In genomic region chr4:17478073-17478472, GRCh38 we compare ENCODE assay signal across 35 cellular contexts. TPM values are rescaled to one million over a fixed set of nuclear protein-coding genes. Genes with fewer than 3 reads are reported as not detected.
"Had no signal": no experiment of that assay in that cellular context is flagged by ENCODE, and none has a peak within 500 bp of the region (broad histone marks: within the 10 kb centered on the region; RNA-seq: fewer than 3 reads in every experiment).

No MANE protein-coding gene starts in this region.

- H3K9me3 Mint-ChIP-seq: naive B cell; naive thymus-derived CD8-positive, alpha-beta T cell; natural killer cell treated with Interleukin-12 subunit alpha and Interleukin-12 subunit beta and Interleukin-15 and Interleukin-18, amount 100 ng/mL, for 72 hours; nephron progenitor cell; neural crest cell; stimulated activated effector memory CD8-positive, alpha-beta T cell treated with anti-CD3 and anti-CD28 coated beads, Interleukin-12 subunit alpha, Interleukin-12 subunit beta, amount 100 ng/mL, for 72 hours; stimulated activated naive B cell treated with anti-CD40 and anti-IgM and Interleukin-4, amounts not matched to agents 10 μg/mL and 1 μg/mL and 100 μg/mL, for 72 hours; stimulated activated naive CD8-positive, alpha-beta T cell treated with anti-CD3 and anti-CD28 coated beads, Interleukin-15, Interleukin-2, amounts not matched to agents 100 ng/mL and 50 ng/mL, for 24 hours; type B pancreatic cell had no signal

- H3K4me3 ChIP-seq: ovary, psoas muscle, skin epidermis, stomach, thoracic aorta, thyroid gland, tibial nerve, upper lobe of right lung, uterus had no signal

- ATAC-seq: naive thymus-derived CD8-positive, alpha-beta T cell; natural killer cell treated with Interleukin-12 subunit alpha and Interleukin-12 subunit beta and Interleukin-15 and Interleukin-18, amount 100 ng/mL, for 72 hours; psoas muscle; sciatic nerve; stimulated activated effector memory CD8-positive, alpha-beta T cell treated with anti-CD3 and anti-CD28 coated beads, Interleukin-12 subunit alpha, Interleukin-12 subunit beta, amount 100 ng/mL, for 72 hours; stimulated activated naive B cell treated with anti-CD40 and anti-IgM and Interleukin-4, amounts not matched to agents 10 μg/mL and 1 μg/mL and 100 μg/mL, for 72 hours; upper lobe of right lung had no signal

- H3K4me1 ChIP-seq: parathyroid adenoma, psoas muscle, stomach, thyroid gland, tibial nerve, upper lobe of right lung, uterus had no signal

- H3K36me3 ChIP-seq: neutrophil, ovary, thyroid gland, uterus had no signal

- H3K27ac ChIP-seq: neutrophil, ovary, parathyroid adenoma, psoas muscle, skin epidermis, stomach, thoracic aorta, thyroid gland, tibial nerve, upper lobe of right lung, uterus had no signal

- H3K27me3 ChIP-seq: neutrophil, ovary, stomach, thyroid gland, tibial nerve, upper lobe of right lung, uterus had no signal

- H3K36me3 Mint-ChIP-seq: naive B cell; natural killer cell treated with Interleukin-12 subunit alpha and Interleukin-12 subunit beta and Interleukin-15 and Interleukin-18, amount 100 ng/mL, for 72 hours; type B pancreatic cell had no signal

- H3K27me3 Mint-ChIP-seq: naive B cell; naive thymus-derived CD8-positive, alpha-beta T cell; natural killer cell treated with Interleukin-12 subunit alpha and Interleukin-12 subunit beta and Interleukin-15 and Interleukin-18, amount 100 ng/mL, for 72 hours; progenitor cell of endocrine pancreas; stimulated activated naive B cell treated with anti-CD40 and anti-IgM and Interleukin-4, amounts not matched to agents 10 μg/mL and 1 μg/mL and 100 μg/mL, for 72 hours; stimulated activated naive CD8-positive, alpha-beta T cell treated with anti-CD3 and anti-CD28 coated beads, Interleukin-15, Interleukin-2, amounts not matched to agents 100 ng/mL and 50 ng/mL, for 24 hours; type B pancreatic cell had no signal

- H3K9me3 ChIP-seq: neutrophil, ovary, psoas muscle, thyroid gland, upper lobe of right lung, uterus had no signal

- H3K4me1 Mint-ChIP-seq: nephron progenitor cell had no signal

- DNase-seq: naive B cell; naive thymus-derived CD8-positive, alpha-beta T cell; nephron progenitor cell; nucleus accumbens; ovary; posterior cingulate gyrus; psoas muscle; right cardiac atrium; stimulated activated CD4-positive, alpha-beta T cell treated with anti-CD3 and anti-CD28 coated beads, Interleukin-15, amount 100 ng/mL, for 24 hours; stimulated activated CD4-positive, alpha-beta T cell treated with anti-CD3 and anti-CD28 coated beads, Interleukin-2, amount 100 ng/mL, for 24 hours; stimulated activated CD4-positive, alpha-beta T cell treated with anti-CD3 and anti-CD28 coated beads, Interleukin-2, amount 100 ng/mL, for 48 hours; stimulated activated CD4-positive, alpha-beta T cell treated with anti-CD3 and anti-CD28 coated beads, Interleukin-4, amount 100 ng/mL, for 24 hours; stimulated activated naive B cell treated with anti-CD40 and anti-IgM and Interleukin-4, amounts not matched to agents 10 μg/mL and 1 μg/mL and 100 μg/mL, for 72 hours; stimulated activated naive CD4-positive, alpha-beta T cell treated with Interleukin-2 at 50 U/mL for 16 hours; stomach; thyroid gland; upper lobe of right lung; uterus had no signal

- H3K79me2 ChIP-seq: parathyroid adenoma had no signal

- H3K9ac ChIP-seq: parathyroid adenoma had no signal

- H3K4me3 Mint-ChIP-seq: naive B cell; naive thymus-derived CD8-positive, alpha-beta T cell; natural killer cell treated with Interleukin-12 subunit alpha and Interleukin-12 subunit beta and Interleukin-15 and Interleukin-18, amount 100 ng/mL, for 72 hours; nephron progenitor cell; neural crest cell; stimulated activated effector memory CD8-positive, alpha-beta T cell treated with anti-CD3 and anti-CD28 coated beads, Interleukin-12 subunit alpha, Interleukin-12 subunit beta, amount 100 ng/mL, for 72 hours; stimulated activated naive B cell treated with anti-CD40 and anti-IgM and Interleukin-4, amounts not matched to agents 10 μg/mL and 1 μg/mL and 100 μg/mL, for 72 hours; stimulated activated naive CD8-positive, alpha-beta T cell treated with anti-CD3 and anti-CD28 coated beads, Interleukin-15, Interleukin-2, amounts not matched to agents 100 ng/mL and 50 ng/mL, for 24 hours; type B pancreatic cell had no signal

- H2AFZ ChIP-seq: parathyroid adenoma had no signal

- H3K27ac Mint-ChIP-seq: natural killer cell treated with Interleukin-12 subunit alpha and Interleukin-12 subunit beta and Interleukin-15 and Interleukin-18, amount 100 ng/mL, for 72 hours; nephron progenitor cell; progenitor cell of endocrine pancreas; stimulated activated effector memory CD8-positive, alpha-beta T cell treated with anti-CD3 and anti-CD28 coated beads, Interleukin-12 subunit alpha, Interleukin-12 subunit beta, amount 100 ng/mL, for 72 hours; stimulated activated naive B cell treated with anti-CD40 and anti-IgM and Interleukin-4, amounts not matched to agents 10 μg/mL and 1 μg/mL and 100 μg/mL, for 72 hours; stimulated activated naive CD8-positive, alpha-beta T cell treated with anti-CD3 and anti-CD28 coated beads, Interleukin-15, Interleukin-2, amounts not matched to agents 100 ng/mL and 50 ng/mL, for 24 hours; type B pancreatic cell had no signal

RNA-seq across cellular contexts. Expression of gene CLRN2, which starts 36.9 kb away (rescaled TPM):
- total RNA-seq: naive thymus-derived CD8-positive, alpha-beta T cell; natural killer cell treated with Interleukin-12 subunit alpha and Interleukin-12 subunit beta and Interleukin-15 and Interleukin-18, amount 100 ng/mL, for 72 hours; neural crest cell; omental fat pad; ovary; progenitor cell of endocrine pancreas; psoas muscle; renal cortical epithelial cell; right cardiac atrium; sciatic nerve; stomach; subcutaneous adipose tissue; temporal lobe; thoracic aorta; thyroid gland; tibial nerve; upper lobe of right lung; urinary bladder; uterus had no signal
- polyA plus RNA-seq: naive thymus-derived CD8-positive, alpha-beta T cell; ovary; psoas muscle; right cardiac atrium; stomach; urinary bladder had no signal
